8 cellular contexts compared by ENCODE assay signal in genomic region chr3:186413615-186414415, GRCh38. TPM values are rescaled to one million over a fixed set of nuclear protein-coding genes. Genes with fewer than 3 reads are reported as not detected.
DNase-seq lines count a peak whose midpoint lies in the region; ATAC-seq and TF ChIP-seq lines count a peak whose summit lies in the region.

No MANE protein-coding gene starts in this region.

- 6 to 11% methylated on average over 22 of the region's 22 CpGs for WGBS in sigmoid colon, 2 donors

- peak overlapping the region; percentile 86; the same call in 1 of the 2 replicates for H3K27ac Mint-ChIP-seq in HFFc6

- peak overlapping the region; percentile 84 for H3K4me3 Mint-ChIP-seq in HFFc6

- H3K27me3 ChIP-seq in iPS-20b (ENCODE audit: insufficient read depth, low read length) (peaks cover 10% of the 10 kb centered on the region; the same call in 1 of the 2 replicates), sigmoid colon (no peaks in the 10 kb centered on the region)

- peaks cover 24% of the 10 kb centered on the region for H3K27me3 Mint-ChIP-seq in HFFc6 (ENCODE audit: insufficient read depth)

- TF ChIP-seq CTCF in HFFc6 (IDR thresholded peaks at IDR 0.05) (no peak), astrocyte of the cerebellum (IDR thresholded peaks at IDR 0.05; ENCODE audit: low read depth, low read length, missing control alignments) (no peak), sigmoid colon (IDR thresholded peaks at IDR 0.05) (no peak)

- intact Hi-C loops in sigmoid colon (cut with DNase I), result loop anchor here (10.0 kb wide), 1 partner anchor 479 kb away; the partner anchor contains the start of gene TRA2B

- H3K9me3 ChIP-seq in ES-I3 (ENCODE audit: control insufficient read depth, insufficient read depth, low read length), result no peaks in the 10 kb centered on the region
- H3K9me3 ChIP-seq in iPS-20b (ENCODE audit: insufficient read depth, low read depth, low read length), result no peaks in the 10 kb centered on the region
- H3K9me3 ChIP-seq in sigmoid colon, result no peaks in the 10 kb centered on the region

- no peaks in the 10 kb centered on the region for H3K36me3 Mint-ChIP-seq in HFFc6 (ENCODE audit: low read depth)

- H3K4me1 ChIP-seq in ES-I3 (ENCODE audit: insufficient read depth, low read length) (peaks cover 11% of the 10 kb centered on the region), iPS-20b (ENCODE audit: insufficient read depth, low read length) (peaks cover 12% of the 10 kb centered on the region; the same call in 1 of the 2 replicates), sigmoid colon (peaks cover 0 to 36% (median 32%) of the 10 kb centered on the region in 4 donors)

- H3K27ac ChIP-seq in iPS-20b (ENCODE audit: low read length), result no peak overlapping the region
- H3K27ac ChIP-seq in sigmoid colon, result peak overlapping the region; percentile 75 to 82 (median 80)

- H3K9ac ChIP-seq in ES-I3 (ENCODE audit: low read depth, low read length), result peak overlapping the region; percentile 42
- H3K9ac ChIP-seq in iPS-20b (ENCODE audit: low read depth, low read length), result peak overlapping the region; percentile 61; the same call in 1 of the 2 replicates

- no peak for ATAC-seq in HG03571 (IDR thresholded peaks at IDR 0.05; ENCODE audit: unreplicated experiment)

- in situ Hi-C loops in astrocyte of the cerebellum (cut with HindIII; ENCODE audit: low sequenced_read_pairs), result no loop called here

- no peaks in the 10 kb centered on the region for H3K36me3 ChIP-seq in ES-I3 (ENCODE audit: insufficient read depth, low read length)
- H3K36me3 ChIP-seq in iPS-20b (ENCODE audit: insufficient read depth, low read depth, low read length), result no peaks in the 10 kb centered on the region
- H3K36me3 ChIP-seq in sigmoid colon, result no peaks in the 10 kb centered on the region

- DNase-seq in HFFc6, result no peak
- DNase-seq in NCI-H446 treated with DMSO at 0.1 percent for 48 hours (lab: John Stamatoyannopoulos, UW), result peak; percentile 15
- no peak for DNase-seq in astrocyte of the cerebellum (ENCODE audit: low read depth)
- DNase-seq in sigmoid colon, result peak; percentile 94
- DNase-seq in NK-92 treated with Interleukin-12 subunit alpha and Interleukin-12 subunit beta, amount 100 ng/mL, for 24 hours (lab: John Stamatoyannopoulos, UW), result no peak

- no peaks in the 10 kb centered on the region for H3K9me3 Mint-ChIP-seq in HFFc6

- H3K4me3 ChIP-seq in astrocyte of the cerebellum (ENCODE audit: low read depth, low read length), result peak overlapping the region; percentile 15
- H3K4me3 ChIP-seq in iPS-20b (ENCODE audit: low read length), result peak overlapping the region; percentile 67
- peak overlapping the region; percentile 15 to 44 (median 43) for H3K4me3 ChIP-seq in sigmoid colon

- peaks cover 54% of the 10 kb centered on the region for H3K4me1 Mint-ChIP-seq in HFFc6 (ENCODE audit: low read depth)

- peak in 1 of 2 donors; percentile 14 for TF ChIP-seq POLR2A in sigmoid colon (IDR thresholded peaks at IDR 0.05)

- peak; percentile 63 to 91 (median 73) for TF ChIP-seq EP300 in sigmoid colon (IDR thresholded peaks at IDR 0.05)

RNA-seq across cellular contexts. Expression of gene DGKG, which starts 51.8 kb away (rescaled TPM):
- total RNA-seq in HFFc6 (2021; fragmentation: NEBNext Ultra II Directional; extraction: Animal tissue kit (Norgen Biotek cat#: 25700)), result under 1 TPM; 0.21 to 0.54 (median 0.38) TPM
- 10 to 100 TPM in 3 of 4 donors, 1 to 10 TPM in 1; 6.1 to 30.7 (median 10.2) TPM for total RNA-seq in sigmoid colon
- under 1 TPM; 0.60 to 0.74 (median 0.69) TPM for polyA plus RNA-seq in sigmoid colon

Comparison
In these comparisons a context has a peak if more than half of its experiments do, and no peak if none do; other contexts are left out.
1. DNase-seq: peak in NCI-H446 treated with DMSO at 0.1 percent for 48 hours (single experiment) and sigmoid colon (single experiment); none in HFFc6 (single experiment), astrocyte of the cerebellum (single experiment) and NK-92 treated with Interleukin-12 subunit alpha and Interleukin-12 subunit beta, amount 100 ng/mL, for 24 hours (single experiment).
2. H3K4me3 ChIP-seq: peak in every context shown above with its lines; median percentile 67 in iPS-20b; 43 in sigmoid colon; 15 in astrocyte of the cerebellum.
3. RNA of gene DGKG, which starts 51.8 kb away (total RNA-seq): 6.1 to 30.7 TPM in sigmoid colon; 0.21 to 0.54 TPM in HFFc6; every median in the first group is over 4 times any median in the second.